Comparison of ENCODE assay signal across 8 cellular contexts in the genomic region with DNA sequence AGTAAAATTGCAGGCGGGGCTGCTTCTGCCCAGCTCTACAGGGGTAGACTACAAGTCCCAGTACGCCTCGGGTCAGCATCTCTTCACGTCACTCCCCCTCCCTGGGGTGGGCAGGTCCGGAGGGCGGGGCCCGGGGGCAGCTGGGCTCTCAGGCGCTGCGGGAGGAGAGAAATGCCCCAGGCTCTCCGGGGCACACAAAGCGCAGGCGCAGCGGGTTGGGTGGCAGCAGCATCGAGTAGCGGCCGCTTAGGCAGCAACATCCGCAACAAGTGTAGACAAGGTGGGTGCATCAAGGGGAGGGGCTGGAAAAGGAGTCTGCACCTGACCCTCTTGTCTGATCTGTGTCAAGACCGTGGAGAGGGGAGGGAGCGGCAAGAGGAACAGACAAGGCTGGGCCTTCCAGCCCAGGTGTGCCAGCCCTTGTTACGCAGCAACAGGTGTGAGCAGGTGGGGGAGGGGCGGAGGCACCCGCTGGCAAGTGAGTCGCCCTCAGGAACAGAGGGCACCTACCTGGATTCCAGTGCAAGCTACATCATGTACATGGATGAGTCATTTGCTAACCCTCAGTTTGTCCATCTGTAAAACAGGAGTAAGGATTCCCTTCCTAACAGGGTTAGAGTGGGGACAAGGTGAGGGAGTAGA. TPM values are rescaled to one million over a fixed set of nuclear protein-coding genes. Genes with fewer than 3 reads are reported as not detected.
DNase-seq lines count a peak whose midpoint lies in the region; ATAC-seq and TF ChIP-seq lines count a peak whose summit lies in the region.

No MANE protein-coding gene starts in this region.

- H3K9ac ChIP-seq in iPS-20b (ENCODE audit: low read depth, low read length) = peak overlapping the region; percentile 27; the same call in 1 of the 2 replicates

- CTCF ChIA-PET in MCF 10A (lab: Yijun Ruan, JAX) = interaction anchor here (0.6 to 3.0 kb wide), 6 partner anchors 13 to 329 kb away, joined by 3 to 17 read pairs (median 5); no protein-coding TSS in a partner anchor

- ATAC-seq in HG02884 (IDR thresholded peaks at IDR 0.05; ENCODE audit: unreplicated experiment) (peak; percentile 69), HG02970 (IDR thresholded peaks at IDR 0.05; ENCODE audit: low FRiP score, unreplicated experiment) (no peak)

- no TSS peak for BruUV-seq in MCF 10A (replicated peaks; lab: Mats Ljungman, UMichigan)

- no peaks in the 10 kb centered on the region for H3K4me1 Mint-ChIP-seq in MCF 10A (ENCODE audit: insufficient read depth, unreplicated experiment)

- peak overlapping the region; percentile 95 for H3K27ac ChIP-seq in WERI-Rb-1
- H3K27ac ChIP-seq in iPS-20b (ENCODE audit: low read length) = no peak overlapping the region

- peaks cover 3% of the 10 kb centered on the region; the same call in 1 of the 2 replicates for H3K36me3 ChIP-seq in WERI-Rb-1
- H3K36me3 ChIP-seq in iPS-20b (ENCODE audit: insufficient read depth, low read depth, low read length) = no peaks in the 10 kb centered on the region

- DNase-seq in G401 (ENCODE audit: low spot score) (peak; percentile 89), NCI-H2107 (lab: John Stamatoyannopoulos, UW) (peak; percentile 89), WERI-Rb-1 (peak; percentile 97), MCF 10A (ENCODE audit: unreplicated experiment) (peak; percentile 39), smooth muscle cell of the brain vasculature (ENCODE audit: low read depth, low spot score) (peak; percentile 45)

- H3K4me3 ChIP-seq in WERI-Rb-1 (ENCODE audit: low read depth, low read length) (peak overlapping the region; percentile 74), iPS-20b (ENCODE audit: low read length) (peak overlapping the region; percentile 72)

- H3K27me3 ChIP-seq in WERI-Rb-1 (ENCODE audit: insufficient read depth, low read depth, severe bottlenecking) = no peaks in the 10 kb centered on the region
- peaks cover 9% of the 10 kb centered on the region; the same call in 1 of the 2 replicates for H3K27me3 ChIP-seq in iPS-20b (ENCODE audit: insufficient read depth, low read length)

- POLR2A ChIA-PET in MCF 10A (lab: Yijun Ruan, JAX) = no interaction called here

- in situ Hi-C loops in G401 (cut with HindIII; ENCODE audit: low sequenced_read_pairs) = no loop called here

- H3K4me3 Mint-ChIP-seq in MCF 10A (ENCODE audit: unreplicated experiment) = no peak overlapping the region

- H3K9me3 ChIP-seq in WERI-Rb-1 (ENCODE audit: severe bottlenecking) (no peaks in the 10 kb centered on the region), iPS-20b (ENCODE audit: insufficient read depth, low read depth, low read length) (no peaks in the 10 kb centered on the region)

- TF ChIP-seq CTCF in WERI-Rb-1 (IDR thresholded peaks at IDR 0.05; ENCODE audit: low read depth, low read length) (no peak), MCF 10A (IDR thresholded peaks at IDR 0.05; ENCODE audit: unreplicated experiment) (no peak)

- H3K9me3 Mint-ChIP-seq in MCF 10A (ENCODE audit: unreplicated experiment) = no peaks in the 10 kb centered on the region

- no peak overlapping the region for H3K27ac Mint-ChIP-seq in MCF 10A (ENCODE audit: low read depth, unreplicated experiment)

- H3K36me3 Mint-ChIP-seq in MCF 10A (ENCODE audit: insufficient read depth, unreplicated experiment) = no peaks in the 10 kb centered on the region

- peaks cover 10% of the 10 kb centered on the region; the same call in 1 of the 2 replicates for H3K4me1 ChIP-seq in iPS-20b (ENCODE audit: insufficient read depth, low read length)

- intact Hi-C loops in MCF 10A (cut with micrococcal nuclease) = no loop called here

- peaks cover 40% of the 10 kb centered on the region for H3K27me3 Mint-ChIP-seq in MCF 10A (ENCODE audit: insufficient read depth, unreplicated experiment)

RNA-seq across cellular contexts. Expression of a gene that starts 1.2 kb away (rescaled TPM):
- 2.6 and 18.0 TPM in 2 replicates for total RNA-seq in G401 (2014; rRNA removed; shearing (Covaris generic))
- not detected in 2 replicates for total RNA-seq in MCF 10A (2022)

RNA-seq across cellular contexts. Expression of a gene that starts 49.7 kb away (rescaled TPM):
- 12.4 and 16.7 TPM in 2 replicates for total RNA-seq in G401 (2014; rRNA removed; shearing (Covaris generic))
- total RNA-seq in MCF 10A (2022) = 13.8 and 14.8 TPM in 2 replicates

Comparison
In these comparisons a context has a peak if more than half of its experiments do, and no peak if none do; other contexts are left out.
1. DNase-seq: peak in every context shown above with its lines; median percentile 97 in WERI-Rb-1; 89 in G401; 89 in NCI-H2107; 45 in smooth muscle cell of the brain vasculature; 39 in MCF 10A.